ENCODE assay signal across 8 cellular contexts in the genomic region with DNA sequence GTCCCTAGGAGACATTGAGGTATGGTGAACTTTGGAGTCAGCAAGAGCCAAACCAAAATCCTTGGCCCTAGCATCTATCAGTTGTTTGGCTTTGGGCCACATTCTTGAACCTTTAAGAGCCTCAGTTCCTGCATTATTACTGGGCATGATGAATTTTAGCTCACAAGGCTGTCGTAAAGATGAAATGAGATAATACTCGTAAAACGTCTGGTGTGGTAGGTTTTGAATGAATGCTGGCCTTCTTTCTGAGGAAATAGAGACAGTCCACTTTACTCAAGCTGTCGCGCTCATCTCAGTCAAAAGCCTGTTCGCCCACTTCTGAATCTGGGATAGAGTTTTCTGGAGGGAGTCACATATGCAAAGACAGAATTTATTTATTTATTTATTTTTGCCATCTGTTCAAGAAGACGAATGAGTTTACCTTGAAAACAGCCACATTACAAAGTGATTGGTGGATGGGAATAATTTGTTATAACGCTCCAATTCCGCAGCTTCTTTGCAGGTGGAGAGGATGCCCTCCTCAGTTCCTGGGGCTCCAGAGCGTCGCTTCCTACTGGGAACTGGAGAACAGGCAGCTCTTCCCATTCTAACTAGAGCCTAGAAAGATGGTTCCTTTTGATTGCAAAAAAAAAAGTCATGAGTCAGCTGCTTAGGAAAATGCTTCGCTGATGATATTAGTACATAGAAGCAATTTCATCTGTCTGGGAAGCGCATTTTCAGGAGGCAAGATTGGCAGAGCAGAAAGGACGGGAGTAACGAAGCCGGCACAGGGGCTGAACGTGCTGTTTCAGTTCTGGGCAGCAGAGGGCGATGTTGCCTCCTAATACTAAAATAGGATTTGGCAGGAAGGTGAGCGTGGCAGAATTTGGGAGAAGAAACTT. TPM values are rescaled to one million over a fixed set of nuclear protein-coding genes. Genes with fewer than 3 reads are reported as not detected.
DNase-seq lines count a peak whose midpoint lies in the region; ATAC-seq and TF ChIP-seq lines count a peak whose summit lies in the region.

No MANE protein-coding gene starts in this region.

- no peak overlapping the region for H3K4me3 Mint-ChIP-seq in activated CD4-positive, alpha-beta memory T cell treated with anti-CD3 and anti-CD28 coated beads, Interleukin-2, amount 10 ng/mL, durations not matched to agents 7 days and 5 days

- H3K27ac ChIP-seq in substantia nigra (ENCODE audit: low read depth, low read length, poor library complexity, severe bottlenecking) = no peak overlapping the region

- H3K4me1 ChIP-seq in mucosa of descending colon (ENCODE audit: low read depth) = no peaks in the 10 kb centered on the region

- POLR2A ChIA-PET in activated CD4-positive, alpha-beta memory T cell treated with anti-CD3 and anti-CD28 coated beads, Interleukin-2, amount 10 ng/mL, durations not matched to agents 7 days and 5 days (lab: Charles Lee) = no interaction called here

- intact Hi-C loops in mucosa of descending colon (cut with DNase I, micrococcal nuclease) = loop anchor here in 1 of 2 donors (10.0 kb wide), 1 partner anchor 1068 kb away; no protein-coding TSS in a partner anchor

- peaks cover 1% of the 10 kb centered on the region for H3K4me1 Mint-ChIP-seq in activated CD4-positive, alpha-beta memory T cell treated with anti-CD3 and anti-CD28 coated beads, Interleukin-2, amount 10 ng/mL, durations not matched to agents 7 days and 5 days

- H3K9me3 Mint-ChIP-seq in activated CD4-positive, alpha-beta memory T cell treated with anti-CD3 and anti-CD28 coated beads, Interleukin-2, amount 10 ng/mL, durations not matched to agents 7 days and 5 days = no peaks in the 10 kb centered on the region

- peaks cover 25% of the 10 kb centered on the region for H3K27me3 Mint-ChIP-seq in activated CD4-positive, alpha-beta memory T cell treated with anti-CD3 and anti-CD28 coated beads, Interleukin-2, amount 10 ng/mL, durations not matched to agents 7 days and 5 days

- CTCF ChIA-PET in activated CD4-positive, alpha-beta memory T cell treated with anti-CD3 and anti-CD28 coated beads, Interleukin-2, amount 10 ng/mL, durations not matched to agents 7 days and 5 days (lab: Charles Lee) = interaction anchor here (0.7 to 2.0 kb wide), 6 partner anchors 9 to 49 kb away, joined by 3 to 15 read pairs (median 4); no protein-coding TSS in a partner anchor

- no peaks in the 10 kb centered on the region for H3K36me3 ChIP-seq in mucosa of descending colon (ENCODE audit: low read depth)

- no peaks in the 10 kb centered on the region for H3K9me3 ChIP-seq in mucosa of descending colon

- ATAC-seq in HG03280 (IDR thresholded peaks at IDR 0.05; ENCODE audit: unreplicated experiment) (peak; percentile 79), mucosa of descending colon (peak; percentile 86), GM21786 (IDR thresholded peaks at IDR 0.05; ENCODE audit: unreplicated experiment) (no peak)

- TF ChIP-seq CTCF in GM12864 (IDR thresholded peaks at IDR 0.05; ENCODE audit: low read depth, low read length, missing control alignments) (peak; percentile 93), epithelial cell of proximal tubule (conservative IDR thresholded peaks at IDR 0.05; ENCODE audit: low read depth, low read length) (peak; percentile 91), mucosa of descending colon (IDR thresholded peaks at IDR 0.05) (peak; percentile 89)

- no peak overlapping the region for H3K27ac Mint-ChIP-seq in activated CD4-positive, alpha-beta memory T cell treated with anti-CD3 and anti-CD28 coated beads, Interleukin-2, amount 10 ng/mL, durations not matched to agents 7 days and 5 days

- no peak overlapping the region for H3K4me3 ChIP-seq in GM12864 (ENCODE audit: low read depth, low read length)
- H3K4me3 ChIP-seq in epithelial cell of proximal tubule (ENCODE audit: low read depth, low read length) = no peak overlapping the region
- no peak overlapping the region for H3K4me3 ChIP-seq in mucosa of descending colon

- H3K36me3 Mint-ChIP-seq in activated CD4-positive, alpha-beta memory T cell treated with anti-CD3 and anti-CD28 coated beads, Interleukin-2, amount 10 ng/mL, durations not matched to agents 7 days and 5 days (ENCODE audit: low read depth) = no peaks in the 10 kb centered on the region

- no peak for DNase-seq in GM12864 (ENCODE audit: low read depth)
- DNase-seq in NCI-H460 (ENCODE audit: extremely low read depth, low read depth) = peak; percentile 22
- DNase-seq in activated CD4-positive, alpha-beta memory T cell treated with anti-CD3 and anti-CD28 coated beads, Interleukin-2, amount 10 ng/mL, durations not matched to agents 7 days and 5 days = peak; percentile 45
- no peak for DNase-seq in epithelial cell of proximal tubule (ENCODE audit: low read depth)
- DNase-seq in mucosa of descending colon = peak in 2 of 3 donors; percentile 78 to 84
- peak in 37 of 49 donors; percentile 4 to 69 (median 41) for DNase-seq in substantia nigra (lab: John Stamatoyannopoulos, UW)

RNA-seq across cellular contexts. Expression of a gene that starts 49.9 kb away (rescaled TPM):
- total RNA-seq in NCI-H460 (2014; rRNA removed; shearing (Covaris generic)) = 0.25 TPM in 1 of 2 replicates, not detected in the other
- polyA plus RNA-seq in NCI-H460 (2014; cell fraction: nucleus; rRNA removed) = 0.13 and 0.32 TPM in 2 replicates
- total RNA-seq in activated CD4-positive, alpha-beta memory T cell treated with anti-CD3 and anti-CD28 coated beads, Interleukin-2, amount 10 ng/mL, durations not matched to agents 7 days and 5 days = 1 to 10 TPM; 2.8 TPM
- total RNA-seq in epithelial cell of proximal tubule = 4.3 and 4.6 TPM in 2 replicates
- 10 to 100 TPM; 21.8 to 58.6 (median 45.6) TPM for total RNA-seq in mucosa of descending colon

Comparison
In these comparisons a context has a peak if more than half of its experiments do, and no peak if none do; other contexts are left out.
1. DNase-seq: peak in NCI-H460 (single experiment), activated CD4-positive, alpha-beta memory T cell treated with anti-CD3 and anti-CD28 coated beads, Interleukin-2, amount 10 ng/mL, durations not matched to agents 7 days and 5 days (single experiment), mucosa of descending colon (2 of 3) and substantia nigra (37 of 49); none in GM12864 (single experiment) and epithelial cell of proximal tubule (single experiment).
2. Peak in every context shown above with its lines, with median percentiles within 50 percentile points of each other: CTCF ChIP-seq.